ENCODE assay signal across 10 cellular contexts in the genomic region with DNA sequence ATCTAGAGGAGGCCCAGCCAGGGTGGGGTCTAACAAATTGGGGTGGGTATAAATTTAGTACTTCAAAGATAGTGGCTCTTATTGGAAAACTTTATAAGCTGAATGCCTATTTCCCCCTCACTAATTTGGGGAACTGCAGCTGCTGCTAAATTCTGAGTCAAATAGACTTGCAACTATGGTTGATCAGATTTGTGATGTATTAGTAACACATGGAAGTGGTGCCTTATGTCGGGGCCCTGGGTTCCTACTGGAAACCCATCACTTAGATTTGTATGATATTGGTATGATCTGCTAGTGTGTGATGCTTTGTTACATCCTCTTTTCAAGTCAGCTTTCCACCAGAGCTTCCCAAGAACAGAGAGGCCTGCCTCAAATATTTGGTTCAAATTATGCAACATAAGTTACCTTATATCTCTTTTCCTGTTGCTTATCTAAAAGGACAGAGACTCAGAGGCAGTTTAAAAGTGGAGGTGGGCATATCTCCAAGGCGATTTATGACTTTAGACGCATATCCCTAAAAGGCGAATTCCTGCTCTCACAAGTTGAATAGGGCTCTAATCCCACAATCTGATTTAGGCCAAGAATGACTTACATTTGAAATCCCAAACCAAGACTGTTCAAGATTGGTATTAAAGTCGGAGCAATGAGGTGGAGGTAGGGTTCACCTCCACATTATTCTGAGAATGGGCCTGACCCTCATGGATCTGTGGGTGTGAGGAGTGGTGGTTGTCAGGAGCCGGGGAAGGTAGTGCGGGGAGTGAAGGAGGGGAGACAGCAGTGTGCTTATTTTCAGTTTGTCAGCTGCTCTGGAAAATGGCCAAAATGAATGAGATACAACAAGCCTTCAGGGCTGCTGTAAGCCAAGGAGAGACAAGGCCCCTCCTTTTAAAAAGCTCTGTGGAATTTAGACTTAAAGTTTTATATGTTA.
DNase-seq lines count a peak whose midpoint lies in the region; ATAC-seq and TF ChIP-seq lines count a peak whose summit lies in the region.
"Had no signal": no experiment of that assay in that cellular context is flagged by ENCODE, and none has a peak within 500 bp of the region (broad histone marks: within the 10 kb centered on the region; RNA-seq: fewer than 3 reads in every experiment).

No MANE protein-coding gene starts in this region.

- 50 to 52% methylated on average over 7 of the region's 7 CpGs for WGBS in tibial nerve, 2 donors

- TF ChIP-seq CTCF in cardiac fibroblast (IDR thresholded peaks at IDR 0.05; ENCODE audit: low read depth, low read length) (no peak), lower lobe of right lung (IDR thresholded peaks at IDR 0.05) (no peak), tibial nerve (IDR thresholded peaks at IDR 0.05) (no peak)

- H3K9me3 ChIP-seq in lower lobe of right lung = no peaks in the 10 kb centered on the region
- no peaks in the 10 kb centered on the region for H3K9me3 ChIP-seq in tibial nerve

- H3K4me1 ChIP-seq in lower lobe of right lung (peaks cover 71% of the 10 kb centered on the region), tibial nerve (peaks cover 0 to 74% (median 43%) of the 10 kb centered on the region in 4 donors)

- H3K27me3 ChIP-seq in lower lobe of right lung (ENCODE audit: low read depth) (no peaks in the 10 kb centered on the region), tibial nerve (no peaks in the 10 kb centered on the region)

- peak overlapping the region; percentile 68 for H3K27ac ChIP-seq in lower lobe of right lung
- peak overlapping the region; percentile 60 to 82 (median 76) for H3K27ac ChIP-seq in tibial nerve

- TF ChIP-seq POLR2A in tibial nerve (IDR thresholded peaks at IDR 0.05) = no peak

- H3K36me3 ChIP-seq in lower lobe of right lung (no peaks in the 10 kb centered on the region), tibial nerve (no peaks in the 10 kb centered on the region)

- no peak for ATAC-seq in lower lobe of right lung
- ATAC-seq in HG03565 (IDR thresholded peaks at IDR 0.05; ENCODE audit: unreplicated experiment) = no peak

- H3K4me3 ChIP-seq in cardiac fibroblast (replicated peaks in 1 of 2; ENCODE audit: low read depth in 2 of 2, low read length in 2 of 2) = no peak overlapping the region
- no peak overlapping the region for H3K4me3 ChIP-seq in lower lobe of right lung
- no peak overlapping the region for H3K4me3 ChIP-seq in tibial nerve

- TF ChIP-seq EP300 in tibial nerve (IDR thresholded peaks at IDR 0.05) = no peak

- intact Hi-C loops in lower lobe of right lung (cut with DNase I) = loop anchor here (10.0 kb wide), 2 partner anchors 301 to 549 kb away; a partner anchor contains a TSS

- DNase-seq in NCI-H2196 (lab: John Stamatoyannopoulos, UW; ENCODE audit: unreplicated experiment) (peak; percentile 55), cardiac fibroblast (ENCODE audit: low read depth in 2 of 2) (peak; percentile 65 to 91), lower lobe of right lung (no peak), tibial nerve (ENCODE audit: low spot score in 2 of 2) (peak in 1 of 2 donors; percentile 39), D341Med (ENCODE audit: low spot score) (no peak), ecto neural progenitor cell (ENCODE audit: low spot score) (no peak)
- DNase-seq: cerebellar nuclear complex, occipital lobe, T-helper 1 cell had no signal

Comparison
In these comparisons a context has a peak if more than half of its experiments do, and no peak if none do; other contexts are left out.
1. DNase-seq: peak in NCI-H2196 (single experiment) and cardiac fibroblast (2 of 2); none in lower lobe of right lung (single experiment), D341Med (single experiment) and ecto neural progenitor cell (single experiment).